ENCODE assay signal across 8 cellular contexts in genomic region chr4:123555500-123556273, GRCh38.
DNase-seq lines count a peak whose midpoint lies in the region; ATAC-seq, FAIRE-seq and TF ChIP-seq lines count a peak whose summit lies in the region.

No MANE protein-coding gene starts in this region.

- CTCF ChIA-PET in BJ (lab: Yijun Ruan, JAX): interaction anchor here (1.1 to 2.1 kb wide), 3 partner anchors 8 to 36 kb away, joined by 3 to 7 read pairs (median 4); no protein-coding TSS in a partner anchor

- H3K36me3 Mint-ChIP-seq in stimulated activated naive B cell treated with anti-CD40 and anti-IgM and Interleukin-4, amounts not matched to agents 10 μg/mL and 1 μg/mL and 100 μg/mL, for 72 hours: no peaks in the 10 kb centered on the region

- peaks cover 0 to under 1% of the 10 kb centered on the region in 2 donors for H3K9me3 Mint-ChIP-seq in stimulated activated naive B cell treated with anti-CD40 and anti-IgM and Interleukin-4, amounts not matched to agents 10 μg/mL and 1 μg/mL and 100 μg/mL, for 72 hours

- peak; percentile 38 for DNase-seq in BJ (ENCODE audit: low read depth)
- DNase-seq in NCI-H526 treated with DMSO at 0.1 percent for 48 hours (lab: John Stamatoyannopoulos, UW): peak; percentile 38
- DNase-seq in midbrain (lab: John Stamatoyannopoulos, UW): peak; percentile 48
- no peak for DNase-seq in germinal center (ENCODE audit: low spot score)
- no peak for DNase-seq in stimulated activated naive B cell treated with anti-CD40 and anti-IgM and Interleukin-4, amounts not matched to agents 10 μg/mL and 1 μg/mL and 100 μg/mL, for 72 hours

- no peak overlapping the region for H3K4me3 ChIP-seq in BJ (ENCODE audit: low read depth, low read length)

- FAIRE-seq in endometrium (lab: Jason Lieb, UNC): peak; percentile 66

- H3K27ac Mint-ChIP-seq in stimulated activated naive B cell treated with anti-CD40 and anti-IgM and Interleukin-4, amounts not matched to agents 10 μg/mL and 1 μg/mL and 100 μg/mL, for 72 hours: no peak overlapping the region

- H3K27me3 Mint-ChIP-seq in stimulated activated naive B cell treated with anti-CD40 and anti-IgM and Interleukin-4, amounts not matched to agents 10 μg/mL and 1 μg/mL and 100 μg/mL, for 72 hours: peaks cover 0 to 14% of the 10 kb centered on the region in 2 donors

- H3K27me3 ChIP-seq in BJ (ENCODE audit: control insufficient read depth, insufficient read depth, low read length): no peaks in the 10 kb centered on the region

- POLR2A ChIA-PET in BJ (lab: Charles Lee): no interaction called here

- no peak for TF ChIP-seq CTCF in BJ (IDR thresholded peaks at IDR 0.05; ENCODE audit: insufficient read depth, low read depth, low read length)

- peaks cover 13 to 27% of the 10 kb centered on the region in 2 donors for H3K4me1 Mint-ChIP-seq in stimulated activated naive B cell treated with anti-CD40 and anti-IgM and Interleukin-4, amounts not matched to agents 10 μg/mL and 1 μg/mL and 100 μg/mL, for 72 hours

- ATAC-seq in HG02588 (IDR thresholded peaks at IDR 0.05; ENCODE audit: unreplicated experiment) (no peak), GM19328 (IDR thresholded peaks at IDR 0.05; ENCODE audit: unreplicated experiment) (no peak)
- ATAC-seq in stimulated activated naive B cell treated with anti-CD40 and anti-IgM and Interleukin-4, amounts not matched to agents 10 μg/mL and 1 μg/mL and 100 μg/mL, for 72 hours (replicated peaks): no peak

- no peaks in the 10 kb centered on the region for H3K36me3 ChIP-seq in BJ (ENCODE audit: control insufficient read depth, insufficient read depth, low read length)

- no peak overlapping the region for H3K4me3 Mint-ChIP-seq in stimulated activated naive B cell treated with anti-CD40 and anti-IgM and Interleukin-4, amounts not matched to agents 10 μg/mL and 1 μg/mL and 100 μg/mL, for 72 hours

Comparison
In these comparisons a context has a peak if more than half of its experiments do, and no peak if none do; other contexts are left out.
1. DNase-seq: peak in BJ (single experiment), NCI-H526 treated with DMSO at 0.1 percent for 48 hours (single experiment) and midbrain (single experiment); none in germinal center (single experiment) and stimulated activated naive B cell treated with anti-CD40 and anti-IgM and Interleukin-4, amounts not matched to agents 10 μg/mL and 1 μg/mL and 100 μg/mL, for 72 hours (single experiment).